Comparison of ENCODE assay signal across 8 cellular contexts in the genomic region with DNA sequence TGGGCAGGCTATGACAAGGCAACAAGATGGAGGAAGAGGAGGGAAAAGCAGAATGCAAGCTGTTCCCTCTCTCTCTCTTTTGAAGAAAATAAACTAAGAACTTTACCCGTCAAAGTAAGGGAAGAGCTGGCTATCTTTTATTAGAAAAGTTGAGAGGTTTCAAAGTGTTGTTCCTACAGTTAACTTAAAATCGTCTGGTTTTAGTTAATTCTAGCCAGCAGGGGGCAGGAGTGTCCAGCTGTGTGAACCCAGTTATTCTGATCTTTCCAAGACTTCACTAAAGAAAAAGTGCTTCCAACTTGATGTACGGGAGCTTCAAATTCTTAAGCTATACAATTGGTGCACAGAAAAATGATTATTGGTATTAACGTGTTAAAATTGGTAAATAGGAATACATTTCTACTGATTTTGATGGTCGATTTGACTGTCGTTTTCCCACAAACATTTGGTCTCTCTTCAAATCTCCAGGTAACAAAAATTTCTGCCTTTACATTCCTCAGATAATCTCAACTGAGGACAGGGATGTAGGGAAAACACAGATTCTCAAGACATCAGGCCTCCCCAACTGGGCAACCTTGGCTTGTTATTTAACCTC. TPM values are rescaled to one million over a fixed set of nuclear protein-coding genes. Genes with fewer than 3 reads are reported as not detected.
DNase-seq lines count a peak whose midpoint lies in the region; ATAC-seq and TF ChIP-seq lines count a peak whose summit lies in the region.

No MANE protein-coding gene starts in this region.

- intact Hi-C loops in CD4-positive, alpha-beta memory T cell (cut with micrococcal nuclease): loop anchor here (1.0 to 5.0 kb wide), 5 partner anchors 89 to 375 kb away; no protein-coding TSS in a partner anchor

- ATAC-seq in activated T-cell treated with anti-CD3 and anti-CD28 coated beads, Interleukin-2, amount 50 U/mL, for 72 hours (replicated peaks in 1 of 2): no peak
- ATAC-seq in gastroesophageal sphincter: peak; percentile 43
- ATAC-seq in HG02763 (IDR thresholded peaks at IDR 0.05; ENCODE audit: unreplicated experiment): no peak

- H3K4me3 ChIP-seq in CD4-positive, alpha-beta memory T cell (ENCODE audit: low read length in 2 of 2): no peak overlapping the region
- H3K4me3 ChIP-seq in gastroesophageal sphincter: no peak overlapping the region

- 2 to 18% methylated on average over 6 of the region's 6 CpGs for WGBS in gastroesophageal sphincter (ENCODE audit: low coverage in 1 of 2), 2 donors

- H3K27ac Mint-ChIP-seq in CD4-positive, alpha-beta memory T cell: no peak overlapping the region
- no peak overlapping the region for H3K27ac Mint-ChIP-seq in activated T-cell treated with anti-CD3 and anti-CD28 coated beads, Interleukin-2, amount 50 U/mL, for 72 hours

- no peaks in the 10 kb centered on the region for H3K9me3 ChIP-seq in CD4-positive, alpha-beta memory T cell (ENCODE audit: control insufficient read depth in 1 of 2, low read length in 2 of 2)
- H3K9me3 ChIP-seq in gastroesophageal sphincter: peaks cover 0 to 25% (median 0%) of the 10 kb centered on the region in 3 donors

- DNase-seq in CD4-positive, alpha-beta memory T cell: peak; percentile 40 to 47 (median 41)
- DNase-seq in GM20000 (ENCODE audit: low spot score) (peak; percentile 43), NCI-H82 (lab: John Stamatoyannopoulos, UW) (peak; percentile 64), pons (ENCODE audit: low spot score) (peak; percentile 76), ureter (ENCODE audit: low spot score) (no peak)
- peak; percentile 45 to 61 for DNase-seq in activated T-cell treated with anti-CD3 and anti-CD28 coated beads, Interleukin-2, amount 50 U/mL, for 72 hours

- CTCF ChIA-PET in CD4-positive, alpha-beta memory T cell (lab: Charles Lee; ENCODE audit: partially characterized antibody): interaction anchor here (0.8 to 6.6 kb wide), 39 partner anchors 10 to 378 kb away, joined by 3 to 162 read pairs (median 4); partner anchors contain the start of gene MON2

- peaks cover 7 to 25% (median 13%) of the 10 kb centered on the region in 8 donors for H3K9me3 Mint-ChIP-seq in CD4-positive, alpha-beta memory T cell
- H3K9me3 Mint-ChIP-seq in activated T-cell treated with anti-CD3 and anti-CD28 coated beads, Interleukin-2, amount 50 U/mL, for 72 hours: peaks cover 10 to 11% of the 10 kb centered on the region in 2 donors

- TF ChIP-seq CTCF in GM20000 (IDR thresholded peaks at IDR 0.05; ENCODE audit: extremely low read depth, missing control alignments) (peak; percentile 46), gastroesophageal sphincter (IDR thresholded peaks at IDR 0.05) (peak; percentile 51 to 76 (median 72))

- no peak overlapping the region for H3K27ac ChIP-seq in CD4-positive, alpha-beta memory T cell (ENCODE audit: low read depth, low read length)
- no peak overlapping the region for H3K27ac ChIP-seq in gastroesophageal sphincter

- H3K36me3 ChIP-seq in CD4-positive, alpha-beta memory T cell (ENCODE audit: insufficient read depth, low read length): no peaks in the 10 kb centered on the region
- H3K36me3 ChIP-seq in gastroesophageal sphincter: no peaks in the 10 kb centered on the region

- no peak for TF ChIP-seq POLR2A in gastroesophageal sphincter (IDR thresholded peaks at IDR 0.05)

- H3K4me1 ChIP-seq in CD4-positive, alpha-beta memory T cell (ENCODE audit: insufficient read depth, low read length): peaks cover 21% of the 10 kb centered on the region
- peaks cover 0 to 19% (median 10%) of the 10 kb centered on the region in 3 donors for H3K4me1 ChIP-seq in gastroesophageal sphincter

- no peak overlapping the region for H3K4me3 Mint-ChIP-seq in CD4-positive, alpha-beta memory T cell
- H3K4me3 Mint-ChIP-seq in activated T-cell treated with anti-CD3 and anti-CD28 coated beads, Interleukin-2, amount 50 U/mL, for 72 hours: no peak overlapping the region

- POLR2A ChIA-PET in CD4-positive, alpha-beta memory T cell (lab: Charles Lee; ENCODE audit: partially characterized antibody): interaction anchor here (0.9 kb wide), 1 partner anchor 361 kb away, joined by 3 read pairs; no protein-coding TSS in a partner anchor

- no peak for TF ChIP-seq EP300 in gastroesophageal sphincter (IDR thresholded peaks at IDR 0.05)

- peaks cover 8 to 21% (median 16%) of the 10 kb centered on the region in 4 donors for H3K4me1 Mint-ChIP-seq in CD4-positive, alpha-beta memory T cell
- H3K4me1 Mint-ChIP-seq in activated T-cell treated with anti-CD3 and anti-CD28 coated beads, Interleukin-2, amount 50 U/mL, for 72 hours (ENCODE audit: low read depth): peaks cover 24% of the 10 kb centered on the region

- peaks cover 7% of the 10 kb centered on the region for H3K27me3 ChIP-seq in CD4-positive, alpha-beta memory T cell (ENCODE audit: insufficient read depth, low read length)
- H3K27me3 ChIP-seq in gastroesophageal sphincter: peaks cover 26% of the 10 kb centered on the region

- H3K36me3 Mint-ChIP-seq in CD4-positive, alpha-beta memory T cell: peaks cover 1 to 4% of the 10 kb centered on the region in 2 donors
- peaks cover 13 to 16% of the 10 kb centered on the region in 2 donors for H3K36me3 Mint-ChIP-seq in activated T-cell treated with anti-CD3 and anti-CD28 coated beads, Interleukin-2, amount 50 U/mL, for 72 hours (ENCODE audit: insufficient read depth in 2 of 2)

- peaks cover 2 to 3% of the 10 kb centered on the region in 2 donors for H3K27me3 Mint-ChIP-seq in CD4-positive, alpha-beta memory T cell
- peaks cover 29% of the 10 kb centered on the region for H3K27me3 Mint-ChIP-seq in activated T-cell treated with anti-CD3 and anti-CD28 coated beads, Interleukin-2, amount 50 U/mL, for 72 hours (ENCODE audit: low read depth)

RNA-seq across cellular contexts. Expression of gene MON2, which starts 28.4 kb away (rescaled TPM):
- total RNA-seq in CD4-positive, alpha-beta memory T cell: 10 to 100 TPM; 82.0 to 88.5 TPM
- 10 to 100 TPM; 13.5 to 20.2 TPM for polyA plus RNA-seq in CD4-positive, alpha-beta memory T cell
- 10 to 100 TPM; 36.0 to 41.6 TPM for total RNA-seq in activated T-cell treated with anti-CD3 and anti-CD28 coated beads, Interleukin-2, amount 50 U/mL, for 72 hours
- total RNA-seq in gastroesophageal sphincter (10 to 100 TPM; 23.5 to 75.8 (median 40.6) TPM), ureter (96.9 TPM)
